8 cellular contexts compared by ENCODE assay signal in genomic region chr5:55146543-55147151, GRCh38. TPM values are rescaled to one million over a fixed set of nuclear protein-coding genes. Genes with fewer than 3 reads are reported as not detected.
DNase-seq lines count a peak whose midpoint lies in the region; ATAC-seq and TF ChIP-seq lines count a peak whose summit lies in the region.

No MANE protein-coding gene starts in this region.

- no peaks in the 10 kb centered on the region for H3K4me1 ChIP-seq in endodermal cell (ENCODE audit: control insufficient read depth, insufficient read depth, low read length)

- peaks cover 14% of the 10 kb centered on the region for H3K4me1 Mint-ChIP-seq in CD4-positive, alpha-beta T cell (ENCODE audit: low read depth)
- peaks cover 13% of the 10 kb centered on the region for H3K4me1 Mint-ChIP-seq in endodermal cell

- H3K27ac ChIP-seq in CD4-positive, alpha-beta T cell (ENCODE audit: low read depth, low read length) = no peak overlapping the region
- no peak overlapping the region for H3K27ac ChIP-seq in endodermal cell (ENCODE audit: low read depth, low read length)

- H3K36me3 Mint-ChIP-seq in CD4-positive, alpha-beta T cell (ENCODE audit: low read depth) = no peaks in the 10 kb centered on the region
- no peaks in the 10 kb centered on the region for H3K36me3 Mint-ChIP-seq in endodermal cell (ENCODE audit: low read depth)

- no peaks in the 10 kb centered on the region for H3K9me3 Mint-ChIP-seq in CD4-positive, alpha-beta T cell
- H3K9me3 Mint-ChIP-seq in endodermal cell = peaks cover 2% of the 10 kb centered on the region

- H3K27me3 Mint-ChIP-seq in CD4-positive, alpha-beta T cell = peaks cover 10% of the 10 kb centered on the region
- H3K27me3 Mint-ChIP-seq in endodermal cell (ENCODE audit: insufficient read depth) = peaks cover 12% of the 10 kb centered on the region

- POLR2A ChIA-PET in CD4-positive, alpha-beta T cell (lab: Charles Lee) = interaction anchor here (0.7 to 1.7 kb wide), 4 partner anchors 14 to 202 kb away, joined by 3 to 14 read pairs (median 6); no protein-coding TSS in a partner anchor

- WGBS in endodermal cell (ENCODE audit: insufficient coverage in 1 of 2, insufficient read length in 1 of 2), 2 experiments = 0 to 7% methylated on average over 6 to 10 of the region's 11 CpGs

- no peaks in the 10 kb centered on the region for H3K9me3 ChIP-seq in CD4-positive, alpha-beta T cell (ENCODE audit: control insufficient read depth, low read length)
- H3K9me3 ChIP-seq in endodermal cell (ENCODE audit: control insufficient read depth, low read length) = no peaks in the 10 kb centered on the region

- no peak overlapping the region for H3K9ac ChIP-seq in endodermal cell (ENCODE audit: extremely low read depth, low read length, poor library complexity, severe bottlenecking)

- H3K27me3 ChIP-seq in CD4-positive, alpha-beta T cell (ENCODE audit: control insufficient read depth, insufficient read depth, low read length) = no peaks in the 10 kb centered on the region
- no peaks in the 10 kb centered on the region for H3K27me3 ChIP-seq in endodermal cell (ENCODE audit: control insufficient read depth, insufficient read depth, low read length, poor library complexity, severe bottlenecking)

- no peaks in the 10 kb centered on the region for H3K36me3 ChIP-seq in endodermal cell (ENCODE audit: control insufficient read depth, insufficient read depth, low read length)

- no peak overlapping the region for H3K4me3 Mint-ChIP-seq in CD4-positive, alpha-beta T cell
- H3K4me3 Mint-ChIP-seq in endodermal cell = no peak overlapping the region

- peak; percentile 99 for TF ChIP-seq CTCF in CD4-positive, alpha-beta T cell (IDR thresholded peaks at IDR 0.05)
- TF ChIP-seq CTCF in GM20000 (IDR thresholded peaks at IDR 0.05; ENCODE audit: extremely low read depth, missing control alignments) = peak; percentile 88
- TF ChIP-seq CTCF in endodermal cell (conservative IDR thresholded peaks at IDR 0.05) = peak; percentile 98

- CTCF ChIA-PET in CD4-positive, alpha-beta T cell (lab: Charles Lee) = interaction anchor here (0.6 to 2.4 kb wide), 15 partner anchors 11 to 629 kb away, joined by 3 to 31 read pairs (median 4); partner anchors contain the start of genes GPX8 and SNX18

- H3K27ac Mint-ChIP-seq in CD4-positive, alpha-beta T cell = no peak overlapping the region
- no peak overlapping the region for H3K27ac Mint-ChIP-seq in endodermal cell

- peak; percentile 68 to 79 (median 73) for DNase-seq in CD4-positive, alpha-beta T cell
- DNase-seq in GM20000 (ENCODE audit: low spot score) (peak; percentile 65), HuH-7.5 (ENCODE audit: low spot score) (peak; percentile 16), NOMO-1 treated with DMSO at 0.1 percent for 48 hours (lab: John Stamatoyannopoulos, UW; ENCODE audit: unreplicated experiment) (peak; percentile 84), endodermal cell (peak; percentile 97), midbrain (lab: John Stamatoyannopoulos, UW) (peak; percentile 83)
- DNase-seq in activated CD8-positive, alpha-beta memory T cell treated with anti-CD3 and anti-CD28 coated beads for 1 hour (ENCODE audit: extremely low read depth in 1 of 2, low read depth in 1 of 2) = peak; percentile 52 to 60
- DNase-seq in stimulated activated CD8-positive, alpha-beta memory T cell treated with anti-CD3 and anti-CD28 coated beads, Interleukin-2, amount 100 ng/mL, for 48 hours (ENCODE audit: low read depth in 2 of 2) = peak; percentile 61 to 68

- peak; percentile 95 for ATAC-seq in CD4-positive, alpha-beta T cell (ENCODE audit: poor library complexity)

- intact Hi-C loops in CD4-positive, alpha-beta T cell (cut with DNase I, micrococcal nuclease) = loop anchor here (1.0 to 5.0 kb wide), 3 partner anchors 44 to 240 kb away; partner anchors contain the start of gene GZMA (in 1 of the 2)

- H3K4me3 ChIP-seq in endodermal cell (ENCODE audit: low read length) = no peak overlapping the region

RNA-seq across cellular contexts. Expression of gene GPX8, which starts 13.3 kb away (rescaled TPM):
- total RNA-seq in CD4-positive, alpha-beta T cell = not detected
- 10 to 100 TPM; 47.9 to 68.9 TPM for total RNA-seq in endodermal cell
- 64.2 TPM for polyA plus RNA-seq in endodermal cell (2013, experiment 1 of 2)
- polyA plus RNA-seq in endodermal cell (2013, experiment 2 of 2) = 58.5 TPM

RNA-seq across cellular contexts. Expression of gene CDC20B, which starts 26.3 kb away (rescaled TPM):
- total RNA-seq in CD4-positive, alpha-beta T cell = not detected
- total RNA-seq in endodermal cell = under 1 TPM; 0.13 to 0.20 TPM
- polyA plus RNA-seq in endodermal cell (2013, experiment 1 of 2) = 0.21 TPM
- not detected for polyA plus RNA-seq in endodermal cell (2013, experiment 2 of 2)

RNA-seq across cellular contexts. Expression of gene GZMA, which starts 44.2 kb away (rescaled TPM):
- 1 to 10 TPM; 3.5 to 5.0 TPM for total RNA-seq in CD4-positive, alpha-beta T cell
- under 1 TPM in 1 of 2 donors, not detected in 1; 0.31 TPM for total RNA-seq in endodermal cell
- not detected for polyA plus RNA-seq in endodermal cell (2013, experiment 1 of 2)
- not detected for polyA plus RNA-seq in endodermal cell (2013, experiment 2 of 2)

Comparison
In these comparisons a context has a peak if more than half of its experiments do, and no peak if none do; other contexts are left out.
1. DNase-seq: peak in every context shown above with its lines; median percentile 97 in endodermal cell; 84 in NOMO-1 treated with DMSO at 0.1 percent for 48 hours; 83 in midbrain; 73 in CD4-positive, alpha-beta T cell; 65 in GM20000; 64 in stimulated activated CD8-positive, alpha-beta memory T cell treated with anti-CD3 and anti-CD28 coated beads, Interleukin-2, amount 100 ng/mL, for 48 hours; 56 in activated CD8-positive, alpha-beta memory T cell treated with anti-CD3 and anti-CD28 coated beads for 1 hour; 16 in HuH-7.5.
2. RNA of gene GPX8, which starts 13.3 kb away (total RNA-seq): 47.9 to 68.9 TPM in endodermal cell; not detected in CD4-positive, alpha-beta T cell; every median in the first group is over 10 times any median in the second.
3. Peak in every context shown above with its lines, with median percentiles within 50 percentile points of each other: CTCF ChIP-seq.